Comparison of ENCODE assay signal across 9 cellular contexts in genomic region chr5:138504799-138505198, GRCh38. TPM values are rescaled to one million over a fixed set of nuclear protein-coding genes. Genes with fewer than 3 reads are reported as not detected.
A peak's percentile ranks its signal among the peaks of the same experiment; 100 is the strongest.
DNase-seq lines count a peak whose midpoint lies in the region; ATAC-seq and TF ChIP-seq lines count a peak whose summit lies in the region.
"Had no signal": no experiment of that assay in that cellular context is flagged by ENCODE, and none has a peak within 500 bp of the region (broad histone marks: within the 10 kb centered on the region; RNA-seq: fewer than 3 reads in every experiment).

No MANE protein-coding gene starts in this region.

- H3K4me3 ChIP-seq in mammary epithelial cell (replicated peaks in 1 of 3; ENCODE audit: insufficient read depth in 1 of 3, low read depth in 2 of 3, low read length in 3 of 3) = no peak overlapping the region
- no peak overlapping the region for H3K4me3 ChIP-seq in lower lobe of right lung
- H3K4me3 ChIP-seq in upper lobe of left lung = no peak overlapping the region
- H3K4me3 ChIP-seq in colonic mucosa = no peak overlapping the region

- 2% methylated on average over 4 of the region's 4 CpGs for WGBS in mammary epithelial cell (ENCODE audit: low coverage, missing lambda C conversion rate)
- WGBS in upper lobe of left lung, 2 donors = 26 to 80% methylated on average over 2 to 3 of the region's 4 CpGs

- DNase-seq in NCI-H1092 treated with DMSO at 0.1 percent for 48 hours (lab: John Stamatoyannopoulos, UW) (peak; percentile 19), mammary epithelial cell (peak; percentile 95), lower lobe of right lung (no peak), upper lobe of left lung (no peak), SIG-M5 treated with dmso at 0.1 percent for 504 hours (lab: John Stamatoyannopoulos, UW; ENCODE audit: unreplicated experiment) (no peak), colonic mucosa (no peak)
- DNase-seq: activated CD4-positive, alpha-beta T cell treated with anti-CD3 and anti-CD28 coated beads for 48 hours had no signal

- dilution Hi-C loops in mammary epithelial cell (cut with HindIII; ENCODE audit: low sequenced_read_pairs) = no loop called here

- TF ChIP-seq EP300 in upper lobe of left lung (IDR thresholded peaks at IDR 0.05) = no peak

- intact Hi-C loops in mammary epithelial cell (cut with micrococcal nuclease) = loop anchor here (1.0 to 5.0 kb wide), 2 partner anchors 38 to 324 kb away; partner anchors contain the start of gene ETF1
- intact Hi-C loops in lower lobe of right lung (cut with DNase I) = loop anchor here (10.0 kb wide), 1 partner anchor 50 kb away; no protein-coding TSS in a partner anchor
- intact Hi-C loops in colonic mucosa (cut with DNase I) = loop anchor here (5.0 kb wide), 1 partner anchor 37 kb away; the partner anchor contains the start of gene EGR1

- H3K4me2 ChIP-seq in mammary epithelial cell (ENCODE audit: insufficient read depth, low read depth, low read length) = peak overlapping the region; percentile 58

- in situ Hi-C loops in mammary epithelial cell (cut with MboI; ENCODE audit: low sequenced_read_pairs in 2 of 2) = loop anchor here (5.0 to 10.0 kb wide), 2 partner anchors 37 to 60 kb away; partner anchors contain the start of gene EGR1 (in 2 of the 2)

- CTCF ChIA-PET in mammary epithelial cell (lab: Charles Lee; ENCODE audit: low non-redundant PET) = interaction anchor here (0.6 kb wide), 1 partner anchor 42 kb away, joined by 5 read pairs; no protein-coding TSS in a partner anchor

- H2AFZ ChIP-seq in mammary epithelial cell (ENCODE audit: low read depth, low read length) = no peak overlapping the region

- BruUV-seq in mammary epithelial cell (replicated peaks; lab: Mats Ljungman, UMichigan) = no TSS peak

- H3K36me3 ChIP-seq in mammary epithelial cell (ENCODE audit: insufficient read depth, low read length) = peaks cover 13% of the 10 kb centered on the region
- H3K36me3 ChIP-seq in lower lobe of right lung = peaks cover 36% of the 10 kb centered on the region
- peaks cover 0 to 35% (median 25%) of the 10 kb centered on the region in 4 donors for H3K36me3 ChIP-seq in upper lobe of left lung
- no peaks in the 10 kb centered on the region for H3K36me3 ChIP-seq in colonic mucosa

- no peaks in the 10 kb centered on the region for H3K27me3 ChIP-seq in mammary epithelial cell (ENCODE audit: insufficient read depth, low read length)
- H3K27me3 ChIP-seq in lower lobe of right lung (ENCODE audit: low read depth) = no peaks in the 10 kb centered on the region
- no peaks in the 10 kb centered on the region for H3K27me3 ChIP-seq in upper lobe of left lung
- H3K27me3 ChIP-seq in colonic mucosa = no peaks in the 10 kb centered on the region

- H3K4me1 ChIP-seq in mammary epithelial cell (ENCODE audit: insufficient read depth, low read length) = peaks cover 45% of the 10 kb centered on the region
- peaks cover 20% of the 10 kb centered on the region for H3K4me1 ChIP-seq in lower lobe of right lung
- H3K4me1 ChIP-seq in upper lobe of left lung = peaks cover 0 to 10% (median 6%) of the 10 kb centered on the region in 4 donors
- no peaks in the 10 kb centered on the region for H3K4me1 ChIP-seq in colonic mucosa

- TF ChIP-seq CTCF in 22Rv1 (IDR thresholded peaks at IDR 0.05) (no peak), mammary epithelial cell (conservative IDR thresholded peaks at IDR 0.05 in 1 of 2, IDR thresholded peaks at IDR 0.05 in 1 of 2; ENCODE audit: extremely low read depth in 1 of 2, insufficient read depth in 1 of 2, low read depth in 1 of 2, low read length in 2 of 2) (no peak), lower lobe of right lung (IDR thresholded peaks at IDR 0.05) (no peak), upper lobe of left lung (IDR thresholded peaks at IDR 0.05) (no peak), colonic mucosa (IDR thresholded peaks at IDR 0.05) (no peak)

- peaks cover 9% of the 10 kb centered on the region for H3K79me2 ChIP-seq in mammary epithelial cell (ENCODE audit: insufficient read depth, low read length)

- H4K20me1 ChIP-seq in mammary epithelial cell (ENCODE audit: insufficient read depth, low read length) = no peaks in the 10 kb centered on the region

- ATAC-seq in lower lobe of right lung (peak; percentile 23 to 31), GM19351 (IDR thresholded peaks at IDR 0.05; ENCODE audit: unreplicated experiment) (no peak), upper lobe of left lung (ENCODE audit: low FRiP score in 2 of 2) (no peak)

- H3K9me3 ChIP-seq in mammary epithelial cell (replicated peaks; ENCODE audit: insufficient read depth, low read length) (no peaks in the 10 kb centered on the region), lower lobe of right lung (no peaks in the 10 kb centered on the region), upper lobe of left lung (no peaks in the 10 kb centered on the region), colonic mucosa (no peaks in the 10 kb centered on the region)

- H3K9ac ChIP-seq in mammary epithelial cell (ENCODE audit: insufficient read depth, low read length) (no peak overlapping the region), colonic mucosa (ENCODE audit: low read depth in 2 of 2, low read length in 2 of 2) (no peak overlapping the region)

- TF ChIP-seq POLR2A in upper lobe of left lung (IDR thresholded peaks at IDR 0.05) = no peak

- H3K27ac ChIP-seq in 22Rv1 (peak overlapping the region; percentile 55), mammary epithelial cell (ENCODE audit: insufficient read depth, low read depth, low read length) (peak overlapping the region; percentile 81), lower lobe of right lung (peak overlapping the region; percentile 46), upper lobe of left lung (peak overlapping the region in 1 of 4 donors; percentile 13), colonic mucosa (no peak overlapping the region)

RNA-seq across cellular contexts. Expression of gene ETF1, which starts 38.2 kb away (rescaled TPM):
- 100 to 1,000 TPM; 167 to 200 TPM for total RNA-seq in mammary epithelial cell
- polyA plus RNA-seq in mammary epithelial cell = 73.8 TPM
- 86.8 TPM for polyA minus RNA-seq in mammary epithelial cell
- total RNA-seq in lower lobe of right lung = 90.7 TPM
- total RNA-seq in upper lobe of left lung = 100 to 1,000 TPM in 2 of 6 donors, 10 to 100 TPM in 4; 22.0 to 147 (median 92.4) TPM
- 10 to 100 TPM; 81.5 to 96.2 TPM for total RNA-seq in colonic mucosa

RNA-seq across cellular contexts. Expression of gene EGR1, which starts 39.5 kb away (rescaled TPM):
- total RNA-seq in mammary epithelial cell (100 to 1,000 TPM in 1 of 2 donors, 10 to 100 TPM in 1; 12.7 to 159 TPM), lower lobe of right lung (78.2 TPM), upper lobe of left lung (100 to 1,000 TPM in 2 of 6 donors, 10 to 100 TPM in 4; 14.7 to 222 (median 64.2) TPM), colonic mucosa (10 to 100 TPM in 1 of 2 donors, 1 to 10 TPM in 1; 6.7 to 73.9 TPM)
- polyA plus RNA-seq in mammary epithelial cell = 10.6 TPM
- polyA minus RNA-seq in mammary epithelial cell = 63.3 TPM

Comparison
In these comparisons a context has a peak if more than half of its experiments do, and no peak if none do; other contexts are left out.
1. DNase-seq: peak in NCI-H1092 treated with DMSO at 0.1 percent for 48 hours (single experiment) and mammary epithelial cell (single experiment); none in lower lobe of right lung (single experiment), upper lobe of left lung (0 of 2), SIG-M5 treated with dmso at 0.1 percent for 504 hours (single experiment) and colonic mucosa (single experiment).
2. ATAC-seq: peak in lower lobe of right lung (2 of 2); none in GM19351 (single experiment) and upper lobe of left lung (0 of 2).